Comparison of ENCODE assay signal across 23 cellular contexts in the genomic region with DNA sequence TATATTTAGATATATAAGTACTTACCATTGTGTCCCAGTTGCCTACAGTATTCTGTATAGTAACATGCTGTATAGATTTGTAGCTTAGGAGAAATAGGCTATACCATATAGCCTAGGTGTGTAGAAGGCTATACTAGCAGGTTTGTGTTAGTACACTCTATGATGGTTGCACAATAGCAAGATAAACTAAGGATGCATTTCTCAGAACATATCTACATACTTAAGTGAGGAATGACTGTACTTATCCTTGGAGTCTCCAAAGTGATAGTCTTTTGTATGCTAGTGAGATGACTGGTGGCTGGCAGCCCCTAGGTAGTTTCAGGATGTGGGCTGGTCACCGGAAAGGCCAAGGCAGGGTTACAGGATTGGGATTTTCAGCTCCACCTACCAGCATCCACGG.
"Had no signal": no experiment of that assay in that cellular context is flagged by ENCODE, and none has a peak within 500 bp of the region (broad histone marks: within the 10 kb centered on the region; RNA-seq: fewer than 3 reads in every experiment).

No MANE protein-coding gene starts in this region.

- H2AFZ ChIP-seq: hepatocyte had no signal

- H3K27me3 ChIP-seq: dorsolateral prefrontal cortex, esophagus muscularis mucosa, foreskin keratinocyte, gastroesophageal sphincter, heart left ventricle, hepatocyte, left lung had no signal

- H3K79me2 ChIP-seq: hepatocyte had no signal

- H3K4me1 Mint-ChIP-seq: immature natural killer cell had no signal

- H3K27ac ChIP-seq: coronary artery, dorsolateral prefrontal cortex, esophagus muscularis mucosa, foreskin keratinocyte, gastroesophageal sphincter, heart left ventricle, hepatocyte, left lung, lower lobe of right lung had no signal

- DNase-seq: dermis blood vessel endothelial cell; dorsolateral prefrontal cortex; effector CD4-positive, alpha-beta T cell; effector memory CD4-positive, alpha-beta T cell; foreskin keratinocyte; heart left ventricle; hypothalamus; immature natural killer cell; left cardiac atrium; left lung; left ventricle myocardium superior; lower lobe of right lung; mesenchymal stem cell had no signal

- ATAC-seq: foreskin keratinocyte, gastroesophageal sphincter, heart left ventricle, left cardiac atrium, left lung, left ventricle myocardium superior, lower lobe of right lung had no signal

- H3K4me2 ChIP-seq: hepatocyte had no signal

- H3K36me3 Mint-ChIP-seq: mesothelial cell of epicardium had no signal

- H3K27ac Mint-ChIP-seq: immature natural killer cell, mesothelial cell of epicardium had no signal

- H3K36me3 ChIP-seq: heart left ventricle, left lung, lower lobe of right lung had no signal

- H3K4me1 ChIP-seq: gastroesophageal sphincter, heart left ventricle, left lung, lower lobe of right lung had no signal

- FAIRE-seq: colon, endothelial cell of umbilical vein, frontal cortex, islet of Langerhans, keratinocyte had no signal

- H3K9me3 ChIP-seq: esophagus muscularis mucosa, gastroesophageal sphincter, left lung, lower lobe of right lung had no signal

- H3K4me3 ChIP-seq: coronary artery, dorsolateral prefrontal cortex, esophagus muscularis mucosa, gastroesophageal sphincter, heart left ventricle, hepatocyte, left lung, lower lobe of right lung had no signal

- H3K4me3 Mint-ChIP-seq: immature natural killer cell, mesothelial cell of epicardium had no signal
